8 cellular contexts compared by ENCODE assay signal in the genomic region with DNA sequence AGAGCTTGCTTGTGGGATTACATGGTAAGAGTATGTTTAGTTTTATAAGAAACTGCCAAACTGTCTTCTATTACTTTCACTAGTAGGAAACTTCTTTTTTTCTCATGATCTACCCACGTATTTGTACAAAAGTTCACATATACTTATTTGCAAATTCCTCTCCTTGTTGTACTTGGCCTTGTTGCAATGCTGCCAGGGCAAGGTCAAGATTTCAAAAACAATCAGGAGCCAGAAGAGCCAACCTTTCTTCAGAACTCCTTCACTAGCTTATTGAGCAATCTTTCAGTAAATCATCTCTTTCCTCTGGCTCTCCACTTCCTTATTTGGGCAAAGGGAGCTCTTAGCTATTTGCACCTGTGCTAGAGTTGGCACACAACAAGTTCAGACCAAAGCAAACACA. TPM values are rescaled to one million over a fixed set of nuclear protein-coding genes. Genes with fewer than 3 reads are reported as not detected.
DNase-seq lines count a peak whose midpoint lies in the region; ATAC-seq and TF ChIP-seq lines count a peak whose summit lies in the region.

No MANE protein-coding gene starts in this region.

- no peak overlapping the region for H3K4me3 ChIP-seq in cardiac fibroblast (replicated peaks in 1 of 2; ENCODE audit: low read depth in 2 of 2, low read length in 2 of 2)
- H3K4me3 ChIP-seq in smooth muscle cell: no peak overlapping the region
- no peak overlapping the region for H3K4me3 ChIP-seq in suprapubic skin

- H3K27ac ChIP-seq in smooth muscle cell (ENCODE audit: low read depth) (peak overlapping the region; percentile 0), suprapubic skin (no peak overlapping the region)

- H3K4me2 ChIP-seq in smooth muscle cell: peak overlapping the region; percentile 21

- no peak overlapping the region for H2AFZ ChIP-seq in smooth muscle cell (ENCODE audit: low read depth)

- ATAC-seq in GM19351 (IDR thresholded peaks at IDR 0.05; ENCODE audit: unreplicated experiment): peak; percentile 52

- H3K27me3 ChIP-seq in smooth muscle cell (ENCODE audit: low read depth): no peaks in the 10 kb centered on the region
- H3K27me3 ChIP-seq in suprapubic skin: no peaks in the 10 kb centered on the region

- no peaks in the 10 kb centered on the region for H4K20me1 ChIP-seq in smooth muscle cell (ENCODE audit: low read depth)

- H3K79me2 ChIP-seq in smooth muscle cell (ENCODE audit: low read depth): peaks cover 4% of the 10 kb centered on the region

- H3K36me3 ChIP-seq in smooth muscle cell (ENCODE audit: low read depth) (no peaks in the 10 kb centered on the region), suprapubic skin (no peaks in the 10 kb centered on the region)

- no peaks in the 10 kb centered on the region for H3F3A ChIP-seq in smooth muscle cell (ENCODE audit: low read depth)

- WGBS in smooth muscle cell (ENCODE audit: low lambda C conversion rate): 46% methylated on average over 1 of the region's 1 CpG
- 40% methylated on average over 1 of the region's 1 CpG for WGBS in suprapubic skin

- no peak for TF ChIP-seq POLR2A in suprapubic skin (IDR thresholded peaks at IDR 0.05)

- no peaks in the 10 kb centered on the region for H3K9me3 ChIP-seq in smooth muscle cell (replicated peaks; ENCODE audit: low read depth)
- H3K9me3 ChIP-seq in suprapubic skin: no peaks in the 10 kb centered on the region

- H3K4me1 ChIP-seq in smooth muscle cell (ENCODE audit: low read depth) (no peaks in the 10 kb centered on the region), suprapubic skin (peaks cover 32% of the 10 kb centered on the region)

- no peak for TF ChIP-seq CTCF in cardiac fibroblast (IDR thresholded peaks at IDR 0.05; ENCODE audit: low read depth, low read length)
- no peak for TF ChIP-seq CTCF in smooth muscle cell (IDR thresholded peaks at IDR 0.05; ENCODE audit: borderline replicate concordance, insufficient read depth, poor library complexity, severe bottlenecking)
- TF ChIP-seq CTCF in suprapubic skin (IDR thresholded peaks at IDR 0.05): no peak

- TF ChIP-seq EP300 in Ishikawa (IDR thresholded peaks at IDR 0.05; ENCODE audit: borderline replicate concordance): no peak; the same call in 1 of the 2 replicates
- TF ChIP-seq EP300 in suprapubic skin (IDR thresholded peaks at IDR 0.05): no peak

- no peak overlapping the region for H3K9ac ChIP-seq in smooth muscle cell (ENCODE audit: low read depth)

- DNase-seq in cardiac fibroblast (ENCODE audit: low read depth in 2 of 2) (peak; percentile 92 to 95), smooth muscle cell (lab: John Stamatoyannopoulos, UW; ENCODE audit: unreplicated experiment) (no peak), activated gamma-delta T cell (lab: John Stamatoyannopoulos, UW) (no peak), suprapubic skin (ENCODE audit: low spot score in 2 of 2) (no peak)
- DNase-seq in stimulated activated CD4-positive, alpha-beta T cell treated with anti-CD3 and anti-CD28 coated beads, Interleukin-2, amount 100 ng/mL, for 48 hours: no peak
- DNase-seq in activated T-cell treated with anti-CD3 and anti-CD28 coated beads, Interleukin-2, amount 50 U/mL, for 48 hours: no peak

- TF ChIP-seq RAD21 in Ishikawa (IDR thresholded peaks at IDR 0.05; ENCODE audit: low read depth): no peak

TF ChIP-seq in Ishikawa, 13 proteins besides CTCF, POLR2A, EP300 and RAD21:
- TF ChIP-seq TAF1 (IDR thresholded peaks at IDR 0.05; ENCODE audit: low read depth) (no peak), TEAD4 (IDR thresholded peaks at IDR 0.05) (no peak), NFIC (IDR thresholded peaks at IDR 0.05) (peak; percentile 62; the same call in 1 of the 2 replicates), ZBTB7A (IDR thresholded peaks at IDR 0.05; ENCODE audit: low read depth) (no peak), YY1 (IDR thresholded peaks at IDR 0.05; ENCODE audit: low read depth) (no peak), CEBPB (IDR thresholded peaks at IDR 0.05) (peak; percentile 99), FOXM1 (IDR thresholded peaks at IDR 0.05; ENCODE audit: borderline replicate concordance, low read depth) (peak; percentile 82; the same call in 1 of the 2 replicates), EGR1 (IDR thresholded peaks at IDR 0.05) (no peak), TCF12 (IDR thresholded peaks at IDR 0.05; ENCODE audit: low read depth) (peak; percentile 38; the same call in 1 of the 2 replicates), CREB1 (IDR thresholded peaks at IDR 0.05; ENCODE audit: low read depth) (no peak)
- TF ChIP-seq, protein P1, sequence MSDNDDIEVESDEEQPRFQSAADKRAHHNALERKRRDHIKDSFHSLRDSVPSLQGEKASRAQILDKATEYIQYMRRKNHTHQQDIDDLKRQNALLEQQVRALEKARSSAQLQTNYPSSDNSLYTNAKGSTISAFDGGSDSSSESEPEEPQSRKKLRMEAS (IDR thresholded peaks at IDR 0.05): no peak
- TF ChIP-seq, protein P2, sequence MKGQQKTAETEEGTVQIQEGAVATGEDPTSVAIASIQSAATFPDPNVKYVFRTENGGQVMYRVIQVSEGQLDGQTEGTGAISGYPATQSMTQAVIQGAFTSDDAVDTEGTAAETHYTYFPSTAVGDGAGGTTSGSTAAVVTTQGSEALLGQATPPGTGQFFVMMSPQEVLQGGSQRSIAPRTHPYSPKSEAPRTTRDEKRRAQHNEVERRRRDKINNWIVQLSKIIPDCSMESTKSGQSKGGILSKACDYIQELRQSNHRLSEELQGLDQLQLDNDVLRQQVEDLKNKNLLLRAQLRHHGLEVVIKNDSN (IDR thresholded peaks at IDR 0.05): no peak
- TF ChIP-seq, protein P3, sequence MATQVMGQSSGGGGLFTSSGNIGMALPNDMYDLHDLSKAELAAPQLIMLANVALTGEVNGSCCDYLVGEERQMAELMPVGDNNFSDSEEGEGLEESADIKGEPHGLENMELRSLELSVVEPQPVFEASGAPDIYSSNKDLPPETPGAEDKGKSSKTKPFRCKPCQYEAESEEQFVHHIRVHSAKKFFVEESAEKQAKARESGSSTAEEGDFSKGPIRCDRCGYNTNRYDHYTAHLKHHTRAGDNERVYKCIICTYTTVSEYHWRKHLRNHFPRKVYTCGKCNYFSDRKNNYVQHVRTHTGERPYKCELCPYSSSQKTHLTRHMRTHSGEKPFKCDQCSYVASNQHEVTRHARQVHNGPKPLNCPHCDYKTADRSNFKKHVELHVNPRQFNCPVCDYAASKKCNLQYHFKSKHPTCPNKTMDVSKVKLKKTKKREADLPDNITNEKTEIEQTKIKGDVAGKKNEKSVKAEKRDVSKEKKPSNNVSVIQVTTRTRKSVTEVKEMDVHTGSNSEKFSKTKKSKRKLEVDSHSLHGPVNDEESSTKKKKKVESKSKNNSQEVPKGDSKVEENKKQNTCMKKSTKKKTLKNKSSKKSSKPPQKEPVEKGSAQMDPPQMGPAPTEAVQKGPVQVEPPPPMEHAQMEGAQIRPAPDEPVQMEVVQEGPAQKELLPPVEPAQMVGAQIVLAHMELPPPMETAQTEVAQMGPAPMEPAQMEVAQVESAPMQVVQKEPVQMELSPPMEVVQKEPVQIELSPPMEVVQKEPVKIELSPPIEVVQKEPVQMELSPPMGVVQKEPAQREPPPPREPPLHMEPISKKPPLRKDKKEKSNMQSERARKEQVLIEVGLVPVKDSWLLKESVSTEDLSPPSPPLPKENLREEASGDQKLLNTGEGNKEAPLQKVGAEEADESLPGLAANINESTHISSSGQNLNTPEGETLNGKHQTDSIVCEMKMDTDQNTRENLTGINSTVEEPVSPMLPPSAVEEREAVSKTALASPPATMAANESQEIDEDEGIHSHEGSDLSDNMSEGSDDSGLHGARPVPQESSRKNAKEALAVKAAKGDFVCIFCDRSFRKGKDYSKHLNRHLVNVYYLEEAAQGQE (IDR thresholded peaks at IDR 0.05; ENCODE audit: low read depth): no peak

RNA-seq across cellular contexts. Expression of a gene that starts 9.7 kb away (rescaled TPM):
- total RNA-seq in smooth muscle cell (39.9 and 43.5 TPM in 2 replicates), suprapubic skin (10 to 100 TPM; 31.7 to 37.4 (median 35.5) TPM)
- 40.5 and 50.6 TPM in 2 replicates for polyA plus RNA-seq in smooth muscle cell

RNA-seq across cellular contexts. Expression of a gene that starts 13.2 kb away (rescaled TPM):
- total RNA-seq in smooth muscle cell (124 and 125 TPM in 2 replicates), suprapubic skin (10 to 100 TPM; 30.7 to 65.9 (median 49.4) TPM)
- polyA plus RNA-seq in smooth muscle cell: 44.8 and 46.7 TPM in 2 replicates

RNA-seq across cellular contexts. Expression of a gene that starts 27.2 kb away (rescaled TPM):
- total RNA-seq in smooth muscle cell: not detected in 2 replicates
- polyA plus RNA-seq in smooth muscle cell: not detected in 2 replicates
- not detected for total RNA-seq in suprapubic skin

RNA-seq across cellular contexts. Expression of a gene that starts 51.4 kb away (rescaled TPM):
- total RNA-seq in smooth muscle cell (not detected in 2 replicates), suprapubic skin (not detected)
- polyA plus RNA-seq in smooth muscle cell: not detected in 2 replicates

Comparison
In these comparisons a context has a peak if more than half of its experiments do, and no peak if none do; other contexts are left out.
1. DNase-seq: peak in cardiac fibroblast (2 of 2); none in smooth muscle cell (single experiment), stimulated activated CD4-positive, alpha-beta T cell treated with anti-CD3 and anti-CD28 coated beads, Interleukin-2, amount 100 ng/mL, for 48 hours (0 of 2), activated gamma-delta T cell (single experiment), activated T-cell treated with anti-CD3 and anti-CD28 coated beads, Interleukin-2, amount 50 U/mL, for 48 hours (0 of 2) and suprapubic skin (0 of 2).